1 cellular context compared by ENCODE assay signal in the genomic region with DNA sequence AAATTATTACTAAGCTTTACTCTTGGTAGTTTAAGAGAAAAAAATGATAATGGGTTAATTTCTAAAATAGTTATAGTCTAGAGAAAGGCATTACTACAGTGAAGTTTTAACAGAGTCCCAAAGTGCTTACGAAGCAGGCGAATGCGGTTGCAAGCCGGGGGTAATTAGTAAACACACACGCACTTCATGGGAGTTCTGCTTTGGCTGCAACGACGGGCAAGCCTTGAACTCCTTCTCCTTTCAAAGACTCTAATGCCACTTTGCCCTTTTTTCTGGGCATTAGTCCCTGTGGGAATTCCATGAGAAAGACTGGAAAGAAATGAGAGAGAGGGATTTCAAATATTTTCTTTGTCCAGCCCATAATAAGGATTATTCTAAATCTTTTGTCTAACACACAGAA.
TF ChIP-seq lines count a peak whose summit lies in the region.

No MANE protein-coding gene starts in this region.

TF ChIP-seq in H1, 55 proteins besides CTCF, POLR2A, EP300 and RAD21:
- TF ChIP-seq, protein P1, sequence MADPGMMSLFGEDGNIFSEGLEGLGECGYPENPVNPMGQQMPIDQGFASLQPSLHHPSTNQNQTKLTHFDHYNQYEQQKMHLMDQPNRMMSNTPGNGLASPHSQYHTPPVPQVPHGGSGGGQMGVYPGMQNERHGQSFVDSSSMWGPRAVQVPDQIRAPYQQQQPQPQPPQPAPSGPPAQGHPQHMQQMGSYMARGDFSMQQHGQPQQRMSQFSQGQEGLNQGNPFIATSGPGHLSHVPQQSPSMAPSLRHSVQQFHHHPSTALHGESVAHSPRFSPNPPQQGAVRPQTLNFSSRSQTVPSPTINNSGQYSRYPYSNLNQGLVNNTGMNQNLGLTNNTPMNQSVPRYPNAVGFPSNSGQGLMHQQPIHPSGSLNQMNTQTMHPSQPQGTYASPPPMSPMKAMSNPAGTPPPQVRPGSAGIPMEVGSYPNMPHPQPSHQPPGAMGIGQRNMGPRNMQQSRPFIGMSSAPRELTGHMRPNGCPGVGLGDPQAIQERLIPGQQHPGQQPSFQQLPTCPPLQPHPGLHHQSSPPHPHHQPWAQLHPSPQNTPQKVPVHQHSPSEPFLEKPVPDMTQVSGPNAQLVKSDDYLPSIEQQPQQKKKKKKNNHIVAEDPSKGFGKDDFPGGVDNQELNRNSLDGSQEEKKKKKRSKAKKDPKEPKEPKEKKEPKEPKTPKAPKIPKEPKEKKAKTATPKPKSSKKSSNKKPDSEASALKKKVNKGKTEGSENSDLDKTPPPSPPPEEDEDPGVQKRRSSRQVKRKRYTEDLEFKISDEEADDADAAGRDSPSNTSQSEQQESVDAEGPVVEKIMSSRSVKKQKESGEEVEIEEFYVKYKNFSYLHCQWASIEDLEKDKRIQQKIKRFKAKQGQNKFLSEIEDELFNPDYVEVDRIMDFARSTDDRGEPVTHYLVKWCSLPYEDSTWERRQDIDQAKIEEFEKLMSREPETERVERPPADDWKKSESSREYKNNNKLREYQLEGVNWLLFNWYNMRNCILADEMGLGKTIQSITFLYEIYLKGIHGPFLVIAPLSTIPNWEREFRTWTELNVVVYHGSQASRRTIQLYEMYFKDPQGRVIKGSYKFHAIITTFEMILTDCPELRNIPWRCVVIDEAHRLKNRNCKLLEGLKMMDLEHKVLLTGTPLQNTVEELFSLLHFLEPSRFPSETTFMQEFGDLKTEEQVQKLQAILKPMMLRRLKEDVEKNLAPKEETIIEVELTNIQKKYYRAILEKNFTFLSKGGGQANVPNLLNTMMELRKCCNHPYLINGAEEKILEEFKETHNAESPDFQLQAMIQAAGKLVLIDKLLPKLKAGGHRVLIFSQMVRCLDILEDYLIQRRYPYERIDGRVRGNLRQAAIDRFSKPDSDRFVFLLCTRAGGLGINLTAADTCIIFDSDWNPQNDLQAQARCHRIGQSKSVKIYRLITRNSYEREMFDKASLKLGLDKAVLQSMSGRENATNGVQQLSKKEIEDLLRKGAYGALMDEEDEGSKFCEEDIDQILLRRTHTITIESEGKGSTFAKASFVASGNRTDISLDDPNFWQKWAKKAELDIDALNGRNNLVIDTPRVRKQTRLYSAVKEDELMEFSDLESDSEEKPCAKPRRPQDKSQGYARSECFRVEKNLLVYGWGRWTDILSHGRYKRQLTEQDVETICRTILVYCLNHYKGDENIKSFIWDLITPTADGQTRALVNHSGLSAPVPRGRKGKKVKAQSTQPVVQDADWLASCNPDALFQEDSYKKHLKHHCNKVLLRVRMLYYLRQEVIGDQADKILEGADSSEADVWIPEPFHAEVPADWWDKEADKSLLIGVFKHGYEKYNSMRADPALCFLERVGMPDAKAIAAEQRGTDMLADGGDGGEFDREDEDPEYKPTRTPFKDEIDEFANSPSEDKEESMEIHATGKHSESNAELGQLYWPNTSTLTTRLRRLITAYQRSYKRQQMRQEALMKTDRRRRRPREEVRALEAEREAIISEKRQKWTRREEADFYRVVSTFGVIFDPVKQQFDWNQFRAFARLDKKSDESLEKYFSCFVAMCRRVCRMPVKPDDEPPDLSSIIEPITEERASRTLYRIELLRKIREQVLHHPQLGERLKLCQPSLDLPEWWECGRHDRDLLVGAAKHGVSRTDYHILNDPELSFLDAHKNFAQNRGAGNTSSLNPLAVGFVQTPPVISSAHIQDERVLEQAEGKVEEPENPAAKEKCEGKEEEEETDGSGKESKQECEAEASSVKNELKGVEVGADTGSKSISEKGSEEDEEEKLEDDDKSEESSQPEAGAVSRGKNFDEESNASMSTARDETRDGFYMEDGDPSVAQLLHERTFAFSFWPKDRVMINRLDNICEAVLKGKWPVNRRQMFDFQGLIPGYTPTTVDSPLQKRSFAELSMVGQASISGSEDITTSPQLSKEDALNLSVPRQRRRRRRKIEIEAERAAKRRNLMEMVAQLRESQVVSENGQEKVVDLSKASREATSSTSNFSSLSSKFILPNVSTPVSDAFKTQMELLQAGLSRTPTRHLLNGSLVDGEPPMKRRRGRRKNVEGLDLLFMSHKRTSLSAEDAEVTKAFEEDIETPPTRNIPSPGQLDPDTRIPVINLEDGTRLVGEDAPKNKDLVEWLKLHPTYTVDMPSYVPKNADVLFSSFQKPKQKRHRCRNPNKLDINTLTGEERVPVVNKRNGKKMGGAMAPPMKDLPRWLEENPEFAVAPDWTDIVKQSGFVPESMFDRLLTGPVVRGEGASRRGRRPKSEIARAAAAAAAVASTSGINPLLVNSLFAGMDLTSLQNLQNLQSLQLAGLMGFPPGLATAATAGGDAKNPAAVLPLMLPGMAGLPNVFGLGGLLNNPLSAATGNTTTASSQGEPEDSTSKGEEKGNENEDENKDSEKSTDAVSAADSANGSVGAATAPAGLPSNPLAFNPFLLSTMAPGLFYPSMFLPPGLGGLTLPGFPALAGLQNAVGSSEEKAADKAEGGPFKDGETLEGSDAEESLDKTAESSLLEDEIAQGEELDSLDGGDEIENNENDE (IDR thresholded peaks at IDR 0.05; ENCODE audit: insufficient replicate concordance, low read length), result no peak
- TF ChIP-seq GTF2F1 (IDR thresholded peaks at IDR 0.05; ENCODE audit: borderline replicate concordance, low read depth, low read length), result no peak
- TF ChIP-seq FOSL1 (IDR thresholded peaks at IDR 0.05; ENCODE audit: insufficient read depth, low read depth, low read length), result no peak
- TF ChIP-seq ZNF274 (IDR thresholded peaks at IDR 0.05; ENCODE audit: borderline replicate concordance, extremely low read depth, low read length), result no peak
- no peak for TF ChIP-seq CBX8 (IDR thresholded peaks at IDR 0.05; ENCODE audit: borderline replicate concordance, low read depth, low read length)
- TF ChIP-seq KDM4A (IDR thresholded peaks at IDR 0.05; ENCODE audit: low read depth, low read length, severe bottlenecking), result no peak
- TF ChIP-seq EGR1 (IDR thresholded peaks at IDR 0.05; ENCODE audit: borderline replicate concordance, low read depth, low read length), result no peak
